In the genomic region with DNA sequence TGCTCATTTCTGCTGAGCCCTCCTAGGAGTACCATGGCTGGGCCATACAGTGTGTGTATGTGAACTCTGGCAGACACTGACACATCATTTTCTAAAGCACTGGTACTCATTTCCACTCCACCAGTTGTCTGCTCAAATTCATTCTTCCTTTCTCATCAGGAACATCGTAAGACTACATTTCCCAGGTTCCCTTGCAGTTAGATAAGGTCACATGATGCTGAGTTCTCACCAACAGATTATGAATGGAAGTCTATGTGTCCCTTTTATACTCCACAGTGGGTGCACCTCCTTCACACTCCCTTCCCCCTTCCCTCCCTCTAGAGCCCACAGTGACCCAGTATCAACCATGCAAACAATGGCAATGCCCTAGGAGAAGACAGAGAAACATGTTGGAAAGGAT, we compare ENCODE assay signal across 33 cellular contexts. TPM values are rescaled to one million over a fixed set of nuclear protein-coding genes. Genes with fewer than 3 reads are reported as not detected.
"Had no signal": no experiment of that assay in that cellular context is flagged by ENCODE, and none has a peak within 500 bp of the region (broad histone marks: within the 10 kb centered on the region; RNA-seq: fewer than 3 reads in every experiment).

No MANE protein-coding gene starts in this region.

- H3K36me3 ChIP-seq: ascending aorta, spleen, transverse colon had no signal

- FAIRE-seq: endothelial cell of umbilical vein, kidney had no signal

- H3K9ac ChIP-seq: parathyroid adenoma had no signal

- H3K4me1 ChIP-seq: ascending aorta, parathyroid adenoma, psoas muscle, testis, transverse colon had no signal

- H3K27ac ChIP-seq: ascending aorta, parathyroid adenoma, psoas muscle, spleen, testis, transverse colon had no signal

- H3K4me3 ChIP-seq: ascending aorta, psoas muscle, spleen, testis, transverse colon had no signal

- ATAC-seq: effector memory CD8-positive, alpha-beta T cell; left colon; naive thymus-derived CD4-positive, alpha-beta T cell; psoas muscle; stimulated activated naive CD8-positive, alpha-beta T cell treated with anti-CD3 and anti-CD28 coated beads, Interleukin-15, Interleukin-2, amounts not matched to agents 100 U/mL and 50 U/mL, for 24 hours had no signal

- DNase-seq: activated CD4-positive, alpha-beta memory T cell treated with anti-CD3 and anti-CD28 coated beads, Interleukin-2, amount 10 ng/mL, durations not matched to agents 7 days and 5 days; activated CD4-positive, alpha-beta T cell treated with anti-CD3 and anti-CD28 coated beads for 1 hour; activated CD4-positive, alpha-beta T cell treated with anti-CD3 and anti-CD28 coated beads, Interleukin-2, amount 10 ng/mL, durations not matched to agents 7 days and 5 days; activated CD8-positive, alpha-beta memory T cell treated with anti-CD3 and anti-CD28 coated beads, Interleukin-2, amount 50 U/mL, for 48 hours; activated gamma-delta T cell; activated naive CD4-positive, alpha-beta T cell treated with anti-CD3 and anti-CD28 coated beads, Interleukin-2, amount 10 ng/mL, durations not matched to agents 7 days and 5 days; activated naive CD8-positive, alpha-beta T cell treated with anti-CD3 and anti-CD28 coated beads, Interleukin-2, amount 10 ng/mL, durations not matched to agents 7 days and 5 days; activated T-cell treated with anti-CD3 and anti-CD28 coated beads, Interleukin-2, amount 50 U/mL, for 24 hours; cortex of kidney; effector memory CD8-positive, alpha-beta T cell; head of caudate nucleus; hippocampal formation; kidney; left colon; mammary epithelial cell; naive thymus-derived CD4-positive, alpha-beta T cell; occipital lobe; psoas muscle; spleen; stimulated activated CD4-positive, alpha-beta T cell treated with anti-CD3 and anti-CD28 coated beads, Interleukin-4, amount 100 ng/mL, for 1 hour; stimulated activated naive CD8-positive, alpha-beta T cell treated with anti-CD3 and anti-CD28 coated beads, Interleukin-15, Interleukin-2, amounts not matched to agents 100 U/mL and 50 U/mL, for 24 hours; testis; transverse colon had no signal

- H2AFZ ChIP-seq: parathyroid adenoma had no signal

- H3K27me3 ChIP-seq: testis had no signal

- H3K9me3 ChIP-seq: ascending aorta, psoas muscle, spleen, testis, transverse colon had no signal

- H3K79me2 ChIP-seq: parathyroid adenoma had no signal

RNA-seq across cellular contexts. Expression of a gene that starts 38.3 kb away (rescaled TPM):
- total RNA-seq: activated CD4-positive, alpha-beta memory T cell treated with anti-CD3 and anti-CD28 coated beads, Interleukin-2, amount 10 ng/mL, durations not matched to agents 7 days and 5 days; activated CD4-positive, alpha-beta T cell treated with anti-CD3 and anti-CD28 coated beads, Interleukin-2, amount 10 ng/mL, durations not matched to agents 7 days and 5 days; activated naive CD8-positive, alpha-beta T cell treated with anti-CD3 and anti-CD28 coated beads, Interleukin-2, amount 10 ng/mL, durations not matched to agents 7 days and 5 days; ascending aorta; cardiac septum; endothelial cell of umbilical vein; fibroblast of lung; fibroblast of villous mesenchyme; kidney; left colon; liver; mammary epithelial cell; mesothelial cell of epicardium; naive thymus-derived CD4-positive, alpha-beta T cell; occipital lobe; spleen; transverse colon had no signal
- polyA plus RNA-seq: endothelial cell of umbilical vein; esophagus; fibroblast of lung; liver; mammary epithelial cell; naive thymus-derived CD4-positive, alpha-beta T cell; spleen; urinary bladder had no signal
